ENCODE assay signal across 25 cellular contexts in the genomic region with DNA sequence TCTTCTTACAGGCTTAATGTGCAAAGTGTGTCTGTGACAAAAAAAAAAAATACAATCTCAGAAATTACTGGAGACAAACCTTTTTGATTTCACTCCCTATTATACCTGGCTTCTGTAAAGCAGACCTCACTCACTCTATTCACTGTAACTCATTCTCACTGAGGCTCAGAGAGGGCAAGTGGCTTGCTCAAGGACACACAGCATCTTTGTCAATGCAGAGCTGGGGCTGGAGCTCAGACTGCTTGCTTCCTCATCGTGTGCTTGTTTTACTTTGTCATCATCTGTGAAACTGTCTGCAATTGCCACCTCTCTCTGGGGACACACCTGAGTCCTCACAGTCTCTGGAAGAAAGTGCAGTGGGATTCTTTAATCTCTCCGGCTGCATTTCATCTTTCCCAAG.
"Had no signal": no experiment of that assay in that cellular context is flagged by ENCODE, and none has a peak within 500 bp of the region (broad histone marks: within the 10 kb centered on the region; RNA-seq: fewer than 3 reads in every experiment).

No MANE protein-coding gene starts in this region.

- H3K4me1 Mint-ChIP-seq: stimulated activated naive CD8-positive, alpha-beta T cell treated with anti-CD3 and anti-CD28 coated beads, Interleukin-15, amount 100 ng/mL, for 72 hours had no signal

- FAIRE-seq: endothelial cell of umbilical vein, islet of Langerhans had no signal

- H3K27me3 ChIP-seq: colonic mucosa, transverse colon, vagina had no signal

- H3K4me1 ChIP-seq: colonic mucosa, esophagus squamous epithelium, heart right ventricle, lower lobe of right lung, prostate gland, suprapubic skin, transverse colon, vagina had no signal

- H3K4me3 Mint-ChIP-seq: naive thymus-derived CD8-positive, alpha-beta T cell; nephron progenitor cell; stimulated activated naive CD8-positive, alpha-beta T cell treated with anti-CD3 and anti-CD28 coated beads, Interleukin-15, amount 100 ng/mL, for 72 hours had no signal

- H3K36me3 ChIP-seq: colonic mucosa, esophagus squamous epithelium, heart right ventricle, lower lobe of right lung, prostate gland, suprapubic skin, transverse colon, vagina had no signal

- H3K27ac ChIP-seq: colonic mucosa, esophagus squamous epithelium, heart right ventricle, lower lobe of right lung, prostate gland, skin epidermis, suprapubic skin, transverse colon, vagina had no signal

- H3K9me3 ChIP-seq: colonic mucosa, esophagus squamous epithelium, heart right ventricle, lower lobe of right lung, prostate gland, suprapubic skin, transverse colon, vagina had no signal

- DNase-seq: colonic mucosa; dermis blood vessel endothelial cell; effector memory CD4-positive, alpha-beta T cell; esophagus squamous epithelium; glutamatergic neuron; heart right ventricle; hippocampal formation; left colon; left ventricle myocardium superior; naive thymus-derived CD8-positive, alpha-beta T cell; nucleus accumbens; right cardiac atrium; stimulated activated CD4-positive, alpha-beta T cell treated with anti-CD3 and anti-CD28 coated beads, Interleukin-15, amount 100 ng/mL, for 24 hours; stimulated activated CD4-positive, alpha-beta T cell treated with anti-CD3 and anti-CD28 coated beads, Interleukin-2, amount 100 ng/mL, for 48 hours; stimulated activated naive CD4-positive, alpha-beta T cell; stimulated activated naive CD8-positive, alpha-beta T cell treated with anti-CD3 and anti-CD28 coated beads, Interleukin-15, amount 100 ng/mL, for 72 hours; transverse colon had no signal

- H3K9me3 Mint-ChIP-seq: naive thymus-derived CD8-positive, alpha-beta T cell; nephron progenitor cell; stimulated activated naive CD8-positive, alpha-beta T cell treated with anti-CD3 and anti-CD28 coated beads, Interleukin-15, amount 100 ng/mL, for 72 hours had no signal

- H3K36me3 Mint-ChIP-seq: naive thymus-derived CD8-positive, alpha-beta T cell had no signal

- H3K27ac Mint-ChIP-seq: nephron progenitor cell; stimulated activated naive CD8-positive, alpha-beta T cell treated with anti-CD3 and anti-CD28 coated beads, Interleukin-15, amount 100 ng/mL, for 72 hours had no signal

- H3K4me3 ChIP-seq: colonic mucosa, esophagus squamous epithelium, heart right ventricle, lower lobe of right lung, prostate gland, skin epidermis, suprapubic skin, transverse colon, vagina had no signal

- ATAC-seq: heart right ventricle; left colon; left ventricle myocardium superior; naive thymus-derived CD8-positive, alpha-beta T cell; right cardiac atrium; stimulated activated naive CD8-positive, alpha-beta T cell treated with anti-CD3 and anti-CD28 coated beads, Interleukin-15, amount 100 ng/mL, for 72 hours had no signal
